In the genomic region with DNA sequence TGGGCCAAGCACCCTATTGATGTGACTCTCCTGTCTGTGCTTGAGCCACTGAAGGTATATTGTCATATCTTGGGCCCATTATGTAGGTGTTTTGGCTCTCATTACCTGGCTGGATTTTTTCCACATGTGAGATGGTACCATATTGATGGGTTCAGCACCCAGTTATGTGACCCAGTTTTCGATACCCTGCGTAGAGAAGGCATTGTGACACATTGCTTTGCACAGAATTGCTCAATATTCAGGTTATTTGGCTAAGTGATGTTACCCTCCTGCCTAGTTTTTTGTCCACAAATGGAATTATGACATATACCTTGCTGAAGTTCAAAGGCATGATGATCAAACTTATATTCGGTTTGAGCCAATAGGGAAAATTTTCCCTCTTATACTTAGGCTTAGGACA, we compare ENCODE assay signal across 3 cellular contexts.
"Had no signal": no experiment of that assay in that cellular context is flagged by ENCODE, and none has a peak within 500 bp of the region (broad histone marks: within the 10 kb centered on the region; RNA-seq: fewer than 3 reads in every experiment).

No MANE protein-coding gene starts in this region.

- DNase-seq: GDM1, GF-D8 had no signal

- H3K4me3 ChIP-seq: GM12878 had no signal

- ATAC-seq: GM12878 had no signal
